In the genomic region with DNA sequence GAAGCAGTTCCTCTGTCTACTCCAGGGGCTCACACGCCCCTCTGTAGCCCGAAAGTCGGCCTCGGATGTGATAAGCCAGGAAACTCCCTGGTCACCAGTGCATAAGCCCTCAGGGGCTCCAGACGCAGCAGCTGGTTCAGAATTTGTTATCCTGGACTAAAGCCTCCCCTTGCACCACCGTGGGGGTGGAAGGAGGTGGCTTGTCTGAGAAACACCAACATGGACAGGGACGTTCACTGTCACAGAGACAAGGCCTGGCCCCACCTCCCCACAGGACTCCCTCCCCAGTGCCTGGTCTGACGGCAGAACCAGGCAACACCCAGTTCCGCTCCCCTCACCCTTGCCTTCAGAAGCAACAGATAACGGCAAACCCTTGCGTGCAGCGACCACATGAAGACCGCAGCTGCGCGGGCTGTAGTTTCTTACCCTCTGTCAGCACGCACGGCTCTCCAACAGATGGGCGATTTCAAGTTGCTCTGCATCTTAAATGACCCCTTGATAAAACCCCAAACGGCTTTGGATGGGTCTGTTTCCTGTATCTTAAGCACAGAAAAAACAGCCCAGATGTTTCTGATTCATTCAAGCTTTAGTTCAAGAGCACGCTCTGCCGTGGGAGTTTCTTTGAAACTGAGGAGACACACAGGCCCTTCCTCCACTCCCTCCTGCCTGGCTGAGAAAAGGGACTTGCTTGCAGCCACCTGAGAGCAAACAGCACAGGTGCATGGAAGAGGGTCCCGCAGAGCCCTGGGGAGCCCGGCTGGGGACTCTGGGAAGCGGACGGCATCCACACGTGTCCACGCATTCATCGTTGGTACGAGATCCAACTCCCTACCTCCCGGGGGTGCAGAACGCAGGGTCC, we compare ENCODE assay signal across 8 cellular contexts. TPM values are rescaled to one million over a fixed set of nuclear protein-coding genes. Genes with fewer than 3 reads are reported as not detected.
DNase-seq lines count a peak whose midpoint lies in the region; ATAC-seq and TF ChIP-seq lines count a peak whose summit lies in the region.

No MANE protein-coding gene starts in this region.

- WGBS in thymus: 23% methylated on average over 31 of the region's 31 CpGs

- intact Hi-C loops in breast epithelium (cut with DNase I; ENCODE audit: low total_unique reads): no loop called here
- intact Hi-C loops in MCF 10A (cut with micrococcal nuclease): no loop called here
- intact Hi-C loops in activated CD4-positive, alpha-beta memory T cell treated with anti-CD3 and anti-CD28 coated beads for 36 hours (cut with micrococcal nuclease): no loop called here
- intact Hi-C loops in left ventricle myocardium inferior (cut with micrococcal nuclease): no loop called here

- CTCF ChIA-PET in MCF 10A (lab: Yijun Ruan, JAX): no interaction called here
- CTCF ChIA-PET in activated CD4-positive, alpha-beta memory T cell treated with anti-CD3 and anti-CD28 coated beads for 36 hours (lab: Charles Lee): no interaction called here

- no peak overlapping the region for H3K4me3 Mint-ChIP-seq in MCF 10A (ENCODE audit: unreplicated experiment)
- peak overlapping the region; percentile 6 for H3K4me3 Mint-ChIP-seq in activated CD4-positive, alpha-beta memory T cell treated with anti-CD3 and anti-CD28 coated beads for 36 hours

- H3K4me3 ChIP-seq in breast epithelium (peak overlapping the region in 2 of 3 donors; percentile 13 to 40), left ventricle myocardium inferior (peak overlapping the region; percentile 21), thymus (ENCODE audit: low read length) (peak overlapping the region; percentile 19)

- ATAC-seq in HG03378 (IDR thresholded peaks at IDR 0.05; ENCODE audit: unreplicated experiment): peak; percentile 69

- no peaks in the 10 kb centered on the region for H3K4me1 ChIP-seq in breast epithelium
- peaks cover 20% of the 10 kb centered on the region for H3K4me1 ChIP-seq in left ventricle myocardium inferior
- H3K4me1 ChIP-seq in thymus (ENCODE audit: control insufficient read depth, insufficient read depth, low read length): peaks cover 66% of the 10 kb centered on the region

- H3K27ac Mint-ChIP-seq in MCF 10A (ENCODE audit: low read depth, unreplicated experiment): no peak overlapping the region
- H3K27ac Mint-ChIP-seq in activated CD4-positive, alpha-beta memory T cell treated with anti-CD3 and anti-CD28 coated beads for 36 hours: peak overlapping the region; percentile 83

- no peak for TF ChIP-seq CTCF in breast epithelium (IDR thresholded peaks at IDR 0.05)
- no peak for TF ChIP-seq CTCF in MCF 10A (IDR thresholded peaks at IDR 0.05; ENCODE audit: unreplicated experiment)
- no peak for TF ChIP-seq CTCF in left ventricle myocardium inferior (IDR thresholded peaks at IDR 0.05; ENCODE audit: borderline replicate concordance)

- no peak for TF ChIP-seq POLR2A in breast epithelium (IDR thresholded peaks at IDR 0.05)

- H3K36me3 ChIP-seq in breast epithelium (no peaks in the 10 kb centered on the region), left ventricle myocardium inferior (no peaks in the 10 kb centered on the region), thymus (ENCODE audit: control insufficient read depth, insufficient read depth) (no peaks in the 10 kb centered on the region)

- no TSS peak for BruUV-seq in MCF 10A (replicated peaks; lab: Mats Ljungman, UMichigan)

- H3K27me3 Mint-ChIP-seq in MCF 10A (ENCODE audit: insufficient read depth, unreplicated experiment): peaks cover 43% of the 10 kb centered on the region
- peaks cover 41% of the 10 kb centered on the region for H3K27me3 Mint-ChIP-seq in activated CD4-positive, alpha-beta memory T cell treated with anti-CD3 and anti-CD28 coated beads for 36 hours

- no peaks in the 10 kb centered on the region for H3K36me3 Mint-ChIP-seq in MCF 10A (ENCODE audit: insufficient read depth, unreplicated experiment)
- no peaks in the 10 kb centered on the region for H3K36me3 Mint-ChIP-seq in activated CD4-positive, alpha-beta memory T cell treated with anti-CD3 and anti-CD28 coated beads for 36 hours

- peaks cover 0 to 10% of the 10 kb centered on the region in 2 donors for H3K27me3 ChIP-seq in breast epithelium
- H3K27me3 ChIP-seq in left ventricle myocardium inferior (ENCODE audit: low read depth): peaks cover 64% of the 10 kb centered on the region
- H3K27me3 ChIP-seq in thymus (ENCODE audit: control insufficient read depth, insufficient read depth): no peaks in the 10 kb centered on the region

- H3K9me3 ChIP-seq in breast epithelium (no peaks in the 10 kb centered on the region), left ventricle myocardium inferior (replicated peaks) (no peaks in the 10 kb centered on the region), thymus (ENCODE audit: control insufficient read depth) (no peaks in the 10 kb centered on the region)

- no peak for DNase-seq in breast epithelium (ENCODE audit: low spot score in 2 of 2)
- no peak for DNase-seq in MCF 10A (ENCODE audit: unreplicated experiment)
- DNase-seq in activated CD4-positive, alpha-beta memory T cell treated with anti-CD3 and anti-CD28 coated beads for 36 hours: peak; percentile 74
- DNase-seq in left ventricle myocardium inferior: peak; percentile 68
- no peak for DNase-seq in NCI-H2227 (lab: John Stamatoyannopoulos, UW; ENCODE audit: unreplicated experiment)
- no peak for DNase-seq in AG08396 (ENCODE audit: low spot score)

- H3K27ac ChIP-seq in breast epithelium: peak overlapping the region; percentile 24 to 74
- H3K27ac ChIP-seq in left ventricle myocardium inferior (replicated peaks): peak overlapping the region; percentile 59
- H3K27ac ChIP-seq in thymus (ENCODE audit: low read depth): peak overlapping the region; percentile 85

- H3K4me1 Mint-ChIP-seq in MCF 10A (ENCODE audit: insufficient read depth, unreplicated experiment): peaks cover 10% of the 10 kb centered on the region
- peaks cover 14% of the 10 kb centered on the region for H3K4me1 Mint-ChIP-seq in activated CD4-positive, alpha-beta memory T cell treated with anti-CD3 and anti-CD28 coated beads for 36 hours (ENCODE audit: low read depth)

- H3K9me3 Mint-ChIP-seq in MCF 10A (ENCODE audit: unreplicated experiment): no peaks in the 10 kb centered on the region
- H3K9me3 Mint-ChIP-seq in activated CD4-positive, alpha-beta memory T cell treated with anti-CD3 and anti-CD28 coated beads for 36 hours: no peaks in the 10 kb centered on the region

- POLR2A ChIA-PET in MCF 10A (lab: Yijun Ruan, JAX): no interaction called here
- POLR2A ChIA-PET in activated CD4-positive, alpha-beta memory T cell treated with anti-CD3 and anti-CD28 coated beads for 36 hours (lab: Charles Lee): no interaction called here

RNA-seq across cellular contexts. Expression of gene NKD2, which starts 44.7 kb away (rescaled TPM):
- 10 to 100 TPM in 1 of 3 donors, 1 to 10 TPM in 1, not detected in 1; 5.9 to 16.7 TPM for total RNA-seq in breast epithelium
- 0.21 and 0.32 TPM in 2 replicates for total RNA-seq in MCF 10A (2022)
- 1 to 10 TPM in 1 of 2 experiments, under 1 TPM in 1; 0.41 to 1.1 TPM for total RNA-seq in activated CD4-positive, alpha-beta memory T cell treated with anti-CD3 and anti-CD28 coated beads for 36 hours
- 3.7 TPM for total RNA-seq in left ventricle myocardium inferior
- polyA plus RNA-seq in thymus: 12.4 TPM

Comparison
In these comparisons a context has a peak if more than half of its experiments do, and no peak if none do; other contexts are left out.
1. DNase-seq: peak in activated CD4-positive, alpha-beta memory T cell treated with anti-CD3 and anti-CD28 coated beads for 36 hours (single experiment) and left ventricle myocardium inferior (single experiment); none in breast epithelium (0 of 2), MCF 10A (single experiment), NCI-H2227 (single experiment) and AG08396 (single experiment).
2. Peak in every context shown above with its lines, with median percentiles within 50 percentile points of each other: H3K27ac ChIP-seq and H3K4me3 ChIP-seq.